Comparison of ENCODE assay signal across 21 cellular contexts in the genomic region with DNA sequence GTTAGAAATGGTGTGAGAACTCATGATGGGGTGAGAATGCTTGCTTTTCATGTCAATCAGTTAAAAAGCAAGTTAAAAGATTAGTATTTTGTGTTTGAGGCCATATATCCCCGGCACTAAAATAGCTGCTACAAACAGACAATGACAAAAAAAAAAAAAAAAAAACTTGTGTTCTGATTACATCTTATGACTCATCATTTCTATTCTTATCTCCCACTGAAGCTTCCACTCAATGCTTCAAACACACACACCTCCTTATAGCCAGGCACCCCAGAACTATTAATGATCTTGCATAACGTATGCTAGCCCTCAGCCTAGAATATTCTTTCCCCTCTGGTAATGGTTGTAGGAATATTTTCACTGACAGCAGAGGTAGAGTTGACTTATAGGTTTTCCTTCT.
DNase-seq lines count a peak whose midpoint lies in the region; ATAC-seq, FAIRE-seq and TF ChIP-seq lines count a peak whose summit lies in the region.
"Had no signal": no experiment of that assay in that cellular context is flagged by ENCODE, and none has a peak within 500 bp of the region (broad histone marks: within the 10 kb centered on the region; RNA-seq: fewer than 3 reads in every experiment).

No MANE protein-coding gene starts in this region.

- H3K9me3 ChIP-seq in heart left ventricle, result no peaks in the 10 kb centered on the region
- H3K9me3 ChIP-seq: BE2C, SJCRH30 had no signal

- FAIRE-seq in GM18507 (lab: Jason Lieb, UNC), result peak; percentile 42
- FAIRE-seq in H54 (lab: Jason Lieb, UNC), result no peak

- H3K36me3 Mint-ChIP-seq in Calu3 (ENCODE audit: insufficient read depth, unreplicated experiment), result no peaks in the 10 kb centered on the region
- H3K36me3 Mint-ChIP-seq in activated naive CD4-positive, alpha-beta T cell treated with anti-CD3 and anti-CD28 coated beads for 36 hours (ENCODE audit: low read depth), result no peaks in the 10 kb centered on the region
- H3K36me3 Mint-ChIP-seq: T-cell had no signal

- no peak overlapping the region for H3K4me3 Mint-ChIP-seq in Calu3 (ENCODE audit: low read depth, unreplicated experiment)
- H3K4me3 Mint-ChIP-seq in activated naive CD4-positive, alpha-beta T cell treated with anti-CD3 and anti-CD28 coated beads for 36 hours, result no peak overlapping the region
- H3K4me3 Mint-ChIP-seq: T-cell; T-helper 2 cell treated with Interferon-gamma antibody and Interleukin-4, amounts not matched to agents 5 μg/mL and 100 μg/mL, for 36 hours had no signal

- H3K9me3 Mint-ChIP-seq in Calu3 (ENCODE audit: low read depth, unreplicated experiment), result no peaks in the 10 kb centered on the region
- H3K9me3 Mint-ChIP-seq in activated naive CD4-positive, alpha-beta T cell treated with anti-CD3 and anti-CD28 coated beads for 36 hours, result peaks cover 2% of the 10 kb centered on the region
- H3K9me3 Mint-ChIP-seq: T-helper 2 cell treated with Interferon-gamma antibody and Interleukin-4, amounts not matched to agents 5 μg/mL and 100 μg/mL, for 36 hours had no signal

- no peak for DNase-seq in GM18507 (ENCODE audit: extremely low spot score, insufficient read length, low read depth)
- DNase-seq in GM20000 (ENCODE audit: low spot score), result peak; percentile 8
- DNase-seq in H54 (ENCODE audit: insufficient read length, low spot score), result no peak
- no peak for DNase-seq in Calu3
- DNase-seq in activated naive CD4-positive, alpha-beta T cell treated with anti-CD3 and anti-CD28 coated beads for 36 hours, result no peak
- DNase-seq in heart left ventricle, result no peak
- DNase-seq: BE2C, DMS79, GOT3, Kasumi-1, NCI-H1048, NCI-H1417 treated with DMSO at 0.1 percent for 48 hours, NCI-H187, NCI-H510A treated with DMSO at 0.1 percent for 48 hours, NCI-H748 treated with DMSO at 0.1 percent for 48 hours, SJCRH30, T-cell had no signal

- H3K4me1 Mint-ChIP-seq in Calu3 (ENCODE audit: low read depth, unreplicated experiment), result no peaks in the 10 kb centered on the region
- H3K4me1 Mint-ChIP-seq in activated naive CD4-positive, alpha-beta T cell treated with anti-CD3 and anti-CD28 coated beads for 36 hours (ENCODE audit: low read depth), result no peaks in the 10 kb centered on the region
- H3K4me1 Mint-ChIP-seq: T-cell had no signal

- peak overlapping the region; percentile 17; the same call in 1 of the 2 replicates for H3K27ac ChIP-seq in VCaP
- no peak overlapping the region for H3K27ac ChIP-seq in heart left ventricle
- H3K27ac ChIP-seq: SJCRH30 had no signal

- no peak overlapping the region for H3K4me3 ChIP-seq in heart left ventricle
- H3K4me3 ChIP-seq: SJCRH30 had no signal

- no peaks in the 10 kb centered on the region for H3K36me3 ChIP-seq in heart left ventricle
- H3K36me3 ChIP-seq: SJCRH30 had no signal

- H3K27me3 ChIP-seq in heart left ventricle, result no peaks in the 10 kb centered on the region
- H3K27me3 ChIP-seq: BE2C, SJCRH30 had no signal

- no peaks in the 10 kb centered on the region for H3K27me3 Mint-ChIP-seq in Calu3 (ENCODE audit: unreplicated experiment)
- H3K27me3 Mint-ChIP-seq in activated naive CD4-positive, alpha-beta T cell treated with anti-CD3 and anti-CD28 coated beads for 36 hours (ENCODE audit: low read depth), result no peaks in the 10 kb centered on the region
- H3K27me3 Mint-ChIP-seq: T-cell had no signal

- TF ChIP-seq CTCF in GM20000 (IDR thresholded peaks at IDR 0.05; ENCODE audit: extremely low read depth, missing control alignments), result no peak
- no peak for TF ChIP-seq CTCF in VCaP (conservative IDR thresholded peaks at IDR 0.05)
- TF ChIP-seq CTCF in Calu3 (IDR thresholded peaks at IDR 0.05; ENCODE audit: unreplicated experiment), result no peak
- no peak for TF ChIP-seq CTCF in heart left ventricle (IDR thresholded peaks at IDR 0.05)

- ATAC-seq in HG03432 (IDR thresholded peaks at IDR 0.05; ENCODE audit: unreplicated experiment), result peak; percentile 72
- ATAC-seq in heart left ventricle, result no peak
- ATAC-seq: Panc1, T-cell had no signal

- intact Hi-C loops in Calu3 (cut with micrococcal nuclease; ENCODE audit: unreplicated experiment) (no loop called here), heart left ventricle (cut with DNase I) (no loop called here)
- intact Hi-C loops in activated naive CD4-positive, alpha-beta T cell treated with anti-CD3 and anti-CD28 coated beads for 36 hours (cut with micrococcal nuclease), result no loop called here

- 68 to 75% (median 73%) methylated on average over 2 of the region's 2 CpGs for WGBS in heart left ventricle, 4 donors

- H3K27ac Mint-ChIP-seq in Calu3 (ENCODE audit: unreplicated experiment), result no peak overlapping the region
- no peak overlapping the region for H3K27ac Mint-ChIP-seq in activated naive CD4-positive, alpha-beta T cell treated with anti-CD3 and anti-CD28 coated beads for 36 hours
- H3K27ac Mint-ChIP-seq: T-cell; T-helper 2 cell treated with Interferon-gamma antibody and Interleukin-4, amounts not matched to agents 5 μg/mL and 100 μg/mL, for 36 hours had no signal

- CTCF ChIA-PET in Calu3 (lab: Charles Lee), result interaction anchor here (0.6 to 0.7 kb wide), 2 partner anchors 181 to 309 kb away, joined by 3 to 6 read pairs; no protein-coding TSS in a partner anchor
- CTCF ChIA-PET in activated naive CD4-positive, alpha-beta T cell treated with anti-CD3 and anti-CD28 coated beads for 36 hours (lab: Charles Lee), result no interaction called here

- H3K4me1 ChIP-seq in heart left ventricle, result no peaks in the 10 kb centered on the region
- H3K4me1 ChIP-seq: SJCRH30 had no signal

- BruUV-seq in Calu3 (replicated peaks; lab: Mats Ljungman, UMichigan), result no TSS peak

- TF ChIP-seq POLR2A in H54 (IDR thresholded peaks at IDR 0.05; ENCODE audit: low read depth, low read length) (no peak), heart left ventricle (IDR thresholded peaks at IDR 0.05) (no peak)
